15 cellular contexts compared by ENCODE assay signal in the genomic region with DNA sequence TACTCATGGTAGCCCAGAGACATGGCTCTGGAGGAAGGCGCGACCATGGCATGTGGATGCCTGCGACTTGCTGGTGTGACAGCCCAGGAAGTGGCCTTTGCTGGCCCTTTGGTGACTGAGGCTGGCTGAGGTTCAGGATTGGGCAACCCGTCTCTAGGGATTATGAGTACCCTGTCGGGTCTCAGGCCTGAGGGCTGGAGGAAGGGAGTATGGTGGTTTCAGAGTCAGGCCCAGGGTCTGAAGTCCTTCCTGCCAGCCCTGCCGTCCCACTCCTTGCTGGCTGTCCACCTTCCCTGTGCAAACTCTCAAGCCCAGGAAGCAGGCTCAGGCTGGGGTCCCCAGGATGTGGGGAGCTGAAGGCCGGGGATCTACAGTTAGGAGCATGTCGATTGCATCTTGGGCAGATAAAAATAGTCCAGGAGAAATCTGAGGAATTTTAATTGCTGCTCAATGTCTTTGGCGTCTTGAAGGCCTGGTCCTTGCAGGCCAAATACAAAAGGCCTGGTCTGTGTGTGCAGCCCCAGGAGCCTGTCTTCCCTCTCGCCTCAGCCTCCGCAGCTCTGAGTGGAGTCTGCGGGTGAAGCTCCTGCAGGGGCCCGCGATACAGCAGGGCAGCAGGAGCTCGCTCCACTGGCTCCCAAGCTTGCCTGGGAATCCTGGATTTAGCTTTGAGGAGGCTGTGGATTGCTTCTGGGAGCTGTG. TPM values are rescaled to one million over a fixed set of nuclear protein-coding genes. Genes with fewer than 3 reads are reported as not detected.
DNase-seq lines count a peak whose midpoint lies in the region; ATAC-seq, FAIRE-seq and TF ChIP-seq lines count a peak whose summit lies in the region.
"Had no signal": no experiment of that assay in that cellular context is flagged by ENCODE, and none has a peak within 500 bp of the region (broad histone marks: within the 10 kb centered on the region; RNA-seq: fewer than 3 reads in every experiment).

No MANE protein-coding gene starts in this region.

- H3K14ac ChIP-seq in H1 (ENCODE audit: insufficient read length) = no peak overlapping the region

- H2BK20ac ChIP-seq in H1 (ENCODE audit: low read length) = no peak overlapping the region

- H4K20me1 ChIP-seq in GM23338 (replicated peaks; ENCODE audit: insufficient read depth) (no peaks in the 10 kb centered on the region), H1 (replicated peaks in 1 of 2; ENCODE audit: control insufficient read depth in 1 of 2, insufficient read depth in 2 of 2, low read length in 2 of 2) (peaks cover 0 to 2% of the 10 kb centered on the region in 2 experiments)

- H2AK5ac ChIP-seq in H1 (ENCODE audit: low read depth, low read length) = no peak overlapping the region

- no peak overlapping the region for H3K23ac ChIP-seq in H1 (ENCODE audit: insufficient read length)

- no peaks in the 10 kb centered on the region for H3K36me3 ChIP-seq in GM23338 (ENCODE audit: insufficient read depth)
- no peaks in the 10 kb centered on the region for H3K36me3 ChIP-seq in H1 (ENCODE audit: control insufficient read depth in 2 of 4, insufficient read depth in 4 of 4, low read length in 3 of 4)
- H3K36me3 ChIP-seq in muscle layer of colon (ENCODE audit: insufficient read depth, low read length) = no peaks in the 10 kb centered on the region
- no peaks in the 10 kb centered on the region for H3K36me3 ChIP-seq in thoracic aorta
- H3K36me3 ChIP-seq: pancreas had no signal

- no peaks in the 10 kb centered on the region for H3K79me2 ChIP-seq in GM23338 (replicated peaks; ENCODE audit: insufficient read depth)
- no peaks in the 10 kb centered on the region for H3K79me2 ChIP-seq in H1 (ENCODE audit: control insufficient read depth in 1 of 2, insufficient read depth in 2 of 2, low read length in 2 of 2)

- no peak overlapping the region for H2BK12ac ChIP-seq in H1 (ENCODE audit: low read depth, low read length)

- no peak for TF ChIP-seq POLR2A in H1 (IDR thresholded peaks at IDR 0.05; ENCODE audit: control extremely low read depth in 1 of 2, low read depth in 2 of 2, low read length in 2 of 2)

- no peaks in the 10 kb centered on the region for H3F3A ChIP-seq in GM23338 (replicated peaks; ENCODE audit: low read depth)

- no peak overlapping the region for H4K91ac ChIP-seq in H1 (replicated peaks; ENCODE audit: insufficient read length, low read length)

- H3K9ac ChIP-seq in H1 (replicated peaks in 1 of 4; ENCODE audit: extremely low read depth in 1 of 4, low read depth in 3 of 4, low read length in 3 of 4) = no peak overlapping the region
- no peak overlapping the region for H3K9ac ChIP-seq in muscle layer of colon (ENCODE audit: low read length)

- 0 out of 3 replicates have a peak, but pooled peaks have one; percentile 16 for ATAC-seq in GM23338
- ATAC-seq in thoracic aorta (ENCODE audit: insufficient number of reproducible peaks, low FRiP score, low read depth) = no peak
- no peak for ATAC-seq in HG02970 (IDR thresholded peaks at IDR 0.05; ENCODE audit: low FRiP score, unreplicated experiment)
- ATAC-seq: pancreas, PC-3 had no signal

- H3K56ac ChIP-seq in H1 (replicated peaks; ENCODE audit: insufficient read length, low read depth, low read length) = no peak overlapping the region

- no peak overlapping the region for H2BK5ac ChIP-seq in H1 (ENCODE audit: low read depth, low read length)

- H3K4me1 Mint-ChIP-seq in GM23338 = peaks cover 11% of the 10 kb centered on the region

- H3K4ac ChIP-seq in H1 (replicated peaks; ENCODE audit: insufficient read length, low read depth, low read length) = no peak overlapping the region

- no peak for DNase-seq in GM23338 (ENCODE audit: low spot score)
- DNase-seq in H1 (ENCODE audit: low read depth in 1 of 2, low spot score in 2 of 2) = no peak
- DNase-seq in thoracic aorta (ENCODE audit: low spot score) = no peak
- no peak for DNase-seq in DMS79 treated with DMSO at 0.1 percent for 48 hours (lab: John Stamatoyannopoulos, UW)
- no peak for DNase-seq in stimulated activated CD4-positive, alpha-beta T cell treated with anti-CD3 and anti-CD28 coated beads, Interleukin-4, amount 100 ng/mL, for 1 hour
- DNase-seq in C1 segment of cervical spinal cord (lab: John Stamatoyannopoulos, UW) = no peak
- DNase-seq: AML-193, DMS 273 treated with DMSO at 0.1 percent for 48 hours, dorsolateral prefrontal cortex, NCI-H2081, NCI-H526 treated with DMSO at 0.1 percent for 48 hours, pancreas, PC-3 had no signal

- H2AFZ ChIP-seq in GM23338 (no peak overlapping the region), H1 (ENCODE audit: low read length) (no peak overlapping the region)

- H3K9me3 ChIP-seq in H1 (ENCODE audit: insufficient read depth in 2 of 2, low read depth in 1 of 2, low read length in 1 of 2) (no peaks in the 10 kb centered on the region), muscle layer of colon (ENCODE audit: low read length) (no peaks in the 10 kb centered on the region), thoracic aorta (no peaks in the 10 kb centered on the region)
- H3K9me3 ChIP-seq: pancreas had no signal

- H3K9me2 ChIP-seq in GM23338 (ENCODE audit: insufficient read depth) = no peaks in the 10 kb centered on the region

- no peak overlapping the region for H3K4me3 ChIP-seq in GM23338
- no peak overlapping the region for H3K4me3 ChIP-seq in H1 (ENCODE audit: extremely low read depth in 1 of 4, insufficient read depth in 2 of 4, low read depth in 3 of 4, low read length in 4 of 4)
- H3K4me3 ChIP-seq in muscle layer of colon (ENCODE audit: low read depth in 1 of 2, low read length in 2 of 2) = no peak overlapping the region
- H3K4me3 ChIP-seq in thoracic aorta = no peak overlapping the region
- H3K4me3 ChIP-seq: dorsolateral prefrontal cortex, pancreas had no signal

- H3K23me2 ChIP-seq in H1 (ENCODE audit: low read depth, low read length) = no peaks in the 10 kb centered on the region; the same call in 1 of the 2 replicates

- H2BK15ac ChIP-seq in H1 (ENCODE audit: low read length) = no peak overlapping the region

- H3K4me3 Mint-ChIP-seq in GM23338 = no peak overlapping the region

- no peak overlapping the region; the same call in 1 of the 2 replicates for H3K27ac Mint-ChIP-seq in GM23338

- peaks cover 6% of the 10 kb centered on the region for H3K27me3 Mint-ChIP-seq in GM23338 (ENCODE audit: insufficient read depth, low read depth, poor library complexity)

- no peak for TF ChIP-seq EP300 in H1 (IDR thresholded peaks at IDR 0.05; ENCODE audit: borderline replicate concordance in 1 of 2, low read depth in 2 of 2, low read length in 2 of 2)

- no peak overlapping the region for H3K18ac ChIP-seq in H1 (ENCODE audit: extremely low read depth, low read length)

- peak overlapping the region; percentile 53 for H4K8ac ChIP-seq in H1 (ENCODE audit: extremely low read depth, insufficient read depth, low read length)

- POLR2A ChIA-PET in H1 (lab: Charles Lee; ENCODE audit: partially characterized antibody) = no interaction called here

- H3K27me3 ChIP-seq in GM23338 (ENCODE audit: insufficient read depth) = no peaks in the 10 kb centered on the region
- no peaks in the 10 kb centered on the region for H3K27me3 ChIP-seq in H1 (replicated peaks in 1 of 4; ENCODE audit: control insufficient read depth in 3 of 4, extremely low read depth in 1 of 4, insufficient read depth in 3 of 4, low read length in 3 of 4)
- no peaks in the 10 kb centered on the region for H3K27me3 ChIP-seq in muscle layer of colon (ENCODE audit: control insufficient read depth in 1 of 2, insufficient read depth in 2 of 2, low read length in 2 of 2)
- H3K27me3 ChIP-seq in thoracic aorta (replicated peaks; ENCODE audit: insufficient read depth) = no peaks in the 10 kb centered on the region
- H3K27me3 ChIP-seq: dorsolateral prefrontal cortex, pancreas had no signal

- no peaks in the 10 kb centered on the region for H3K36me3 Mint-ChIP-seq in GM23338 (ENCODE audit: low read depth)

- H3K27ac ChIP-seq in GM23338 (ENCODE audit: low read depth) = no peak overlapping the region
- H3K27ac ChIP-seq in H1 (ENCODE audit: low read depth, low read length) = no peak overlapping the region
- H3K27ac ChIP-seq in muscle layer of colon (ENCODE audit: low read depth, low read length) = peak overlapping the region; percentile 99
- H3K27ac ChIP-seq in thoracic aorta = peak overlapping the region; percentile 91 to 92
- H3K27ac ChIP-seq: pancreas had no signal

- no peak for TF ChIP-seq CTCF in GM23338 (conservative IDR thresholded peaks at IDR 0.05; ENCODE audit: low read depth in 2 of 2)
- TF ChIP-seq CTCF in H1 (IDR thresholded peaks at IDR 0.05; ENCODE audit: control extremely low read depth in 1 of 3, insufficient read depth in 1 of 3, low read depth in 1 of 3, low read length in 3 of 3) = no peak
- TF ChIP-seq CTCF in thoracic aorta (IDR thresholded peaks at IDR 0.05) = no peak

- CTCF ChIA-PET in H1 (lab: Charles Lee; ENCODE audit: partially characterized antibody) = interaction anchor here (1.0 to 2.2 kb wide), 8 partner anchors 10 to 167 kb away, joined by 3 to 11 read pairs (median 4); no protein-coding TSS in a partner anchor

- WGBS in H1 (ENCODE audit: extremely low coverage in 1 of 2, insufficient coverage in 1 of 2, insufficient read length in 1 of 2, insufficient replicate concordance in 2 of 2, low coverage in 1 of 2, low lambda C conversion rate in 2 of 2, missing lambda C conversion rate in 1 of 2), 2 experiments = 84% methylated on average over 15 of the region's 15 CpGs; no CpG with 5 or more reads in 1 of the 2 experiments

- no peak overlapping the region for H3K4me2 ChIP-seq in GM23338
- no peak overlapping the region for H3K4me2 ChIP-seq in H1 (ENCODE audit: insufficient read depth in 1 of 2, low read depth in 2 of 2, low read length in 2 of 2)

- no peaks in the 10 kb centered on the region for H3K9me3 Mint-ChIP-seq in GM23338

- H2BK120ac ChIP-seq in H1 (replicated peaks; ENCODE audit: low read depth, low read length) = no peak overlapping the region

- TF ChIP-seq RAD21 in H1 (IDR thresholded peaks at IDR 0.05 in 1 of 2, conservative IDR thresholded peaks at IDR 0.05 in 1 of 2; ENCODE audit: low read depth in 2 of 2, low read length in 2 of 2) = no peak

- no peaks in the 10 kb centered on the region for H3K4me1 ChIP-seq in GM23338 (ENCODE audit: insufficient read depth)
- no peaks in the 10 kb centered on the region; a peak in 1 of 7 replicates for H3K4me1 ChIP-seq in H1 (replicated peaks in 1 of 4; ENCODE audit: control insufficient read depth in 3 of 4, insufficient read depth in 4 of 4, low read length in 3 of 4)
- peaks cover 75% of the 10 kb centered on the region for H3K4me1 ChIP-seq in muscle layer of colon (ENCODE audit: insufficient read depth, low read length)
- H3K4me1 ChIP-seq in thoracic aorta (ENCODE audit: control insufficient read depth in 1 of 2, low read depth in 2 of 2) = peaks cover 49 to 85% of the 10 kb centered on the region in 2 donors

- no peak for FAIRE-seq in H1 (lab: Jason Lieb, UNC)
- FAIRE-seq: pancreas had no signal

- H4K5ac ChIP-seq in H1 (ENCODE audit: insufficient read length, low read depth, low read length) = no peak overlapping the region

- H3K79me1 ChIP-seq in H1 (ENCODE audit: low read depth, low read length) = no peaks in the 10 kb centered on the region

RNA-seq across cellular contexts. Expression of gene NKD1, which starts 52.5 kb away (rescaled TPM):
- 1.6 and 2.1 TPM in 2 replicates for total RNA-seq in GM23338 (2014; rRNA removed; shearing (Covaris generic))
- polyA plus RNA-seq in GM23338 (2016; fragmentation: Nextera tagmentation; extraction: Ambion mirVana) (2.3 and 2.5 TPM in 2 replicates), H1 (2011; rRNA removed) (0.64 and 0.70 TPM in 2 replicates)
- 3.1 and 4.5 TPM in 2 replicates for total RNA-seq in H1 (2021; fragmentation: NEBNext Ultra II Directional; extraction: Animal tissue kit (Norgen Biotek cat#: 25700))
- polyA plus RNA-seq in H1 (2011; cell fraction: cytosol; rRNA removed) = 0.69 TPM
- 1.6 TPM for polyA plus RNA-seq in H1 (2011; cell fraction: nucleus; rRNA removed)
- 1.0 to 1.8 TPM (median 1.3 TPM) in 4 replicates for polyA plus RNA-seq in H1 (2012, experiment 1 of 2)
- polyA plus RNA-seq in H1 (2012, experiment 2 of 2) = 0.35 TPM
- polyA plus RNA-seq in H1 (2013, experiment 1 of 2) = 0.69 TPM
- polyA plus RNA-seq in H1 (2013, experiment 2 of 2) = 0.81 TPM
- 0.88 and 2.9 TPM in 2 replicates for polyA minus RNA-seq in H1 (2011; rRNA and poly(A)+ RNA removed)
- 0.59 TPM for polyA minus RNA-seq in H1 (2011; cell fraction: cytosol; rRNA and poly(A)+ RNA removed)
- polyA minus RNA-seq in H1 (2011; cell fraction: nucleus; rRNA and poly(A)+ RNA removed) = 0.80 TPM
- total RNA-seq in thoracic aorta = 10 to 100 TPM; 30.2 to 41.7 TPM

Comparison
In these comparisons a context has a peak if more than half of its experiments do, and no peak if none do; other contexts are left out.
1. H3K27ac ChIP-seq: peak in muscle layer of colon (single experiment) and thoracic aorta (2 of 2); none in GM23338 (single experiment) and H1 (single experiment).